ENCODE assay signal across 1 cellular context in the genomic region with DNA sequence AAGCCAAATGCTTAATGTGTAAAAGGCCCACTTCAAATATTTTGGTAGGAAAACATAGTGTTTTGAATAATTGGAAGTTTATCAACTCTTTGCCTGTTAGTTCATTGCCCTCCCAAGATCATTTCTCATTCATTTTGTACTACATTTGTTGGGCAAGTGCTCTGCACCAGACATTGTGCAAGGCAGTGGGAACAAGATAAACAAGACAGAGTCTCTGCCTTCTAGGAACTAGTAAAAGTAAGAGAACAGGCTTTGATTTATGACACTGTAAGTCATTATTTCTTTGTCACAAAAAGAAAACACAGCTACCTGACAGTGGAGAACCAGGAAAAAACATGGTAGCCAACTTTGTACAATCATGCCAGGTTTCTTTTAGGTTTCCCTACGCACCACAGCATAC.
TF ChIP-seq lines count a peak whose summit lies in the region.

No MANE protein-coding gene starts in this region.

TF ChIP-seq in HepG2, 621 proteins besides CTCF, POLR2A, EP300 and RAD21 (continued from another document):
- TF ChIP-seq USF2 (IDR thresholded peaks at IDR 0.05; ENCODE audit: low read depth, low read length) (no peak), USF2 (CRISPR knock-in tag; IDR thresholded peaks at IDR 0.05; ENCODE audit: borderline replicate concordance) (no peak), NFIB (CRISPR knock-in tag; IDR thresholded peaks at IDR 0.05; ENCODE audit: borderline replicate concordance) (no peak)
